8 cellular contexts compared by ENCODE assay signal in the genomic region with DNA sequence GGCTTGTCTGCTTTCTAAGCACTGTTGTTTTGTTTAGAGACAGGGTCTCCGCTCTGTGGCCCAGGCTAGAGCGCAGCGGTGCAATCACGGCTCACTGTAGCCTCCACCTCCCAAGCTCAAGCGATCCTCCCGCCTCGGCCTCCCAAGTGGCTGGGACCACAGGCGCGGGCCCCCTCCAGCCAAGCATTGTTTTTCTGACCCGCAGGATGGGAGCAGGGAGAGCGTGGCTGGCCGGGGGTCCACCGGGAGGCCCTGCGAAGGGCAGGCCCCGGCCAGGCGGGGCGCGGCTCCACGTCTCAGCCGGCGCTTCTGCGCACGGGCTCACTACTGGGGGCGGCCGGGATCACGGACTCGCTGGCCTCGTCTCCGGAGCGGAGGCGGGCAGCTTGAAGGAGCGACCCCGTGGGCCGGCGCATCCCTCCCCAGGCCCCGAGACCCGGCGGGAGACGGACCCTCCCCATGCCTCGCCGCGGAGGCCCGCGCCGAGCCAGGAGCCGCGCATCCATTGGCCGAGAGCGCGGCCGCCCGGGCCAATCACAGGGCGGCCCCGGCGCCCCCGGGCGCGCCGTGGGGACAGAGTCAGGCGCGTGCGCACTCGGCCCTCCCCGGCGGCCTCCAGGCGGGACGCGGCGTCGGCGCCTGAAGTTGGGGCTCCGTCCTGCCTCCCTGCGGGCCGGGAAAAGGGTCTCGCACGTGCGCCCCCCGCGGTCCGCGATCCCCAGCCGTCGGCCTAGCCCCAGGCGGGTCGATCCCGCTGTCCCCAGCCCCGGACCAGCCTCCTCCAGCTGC. TPM values are rescaled to one million over a fixed set of nuclear protein-coding genes. Genes with fewer than 3 reads are reported as not detected.
DNase-seq lines count a peak whose midpoint lies in the region; ATAC-seq and TF ChIP-seq lines count a peak whose summit lies in the region.

No MANE protein-coding gene starts in this region.

- peak overlapping the region; percentile 63 for H3K4me3 Mint-ChIP-seq in activated CD8-positive, alpha-beta T cell treated with anti-CD3 and anti-CD28 coated beads for 36 hours
- peak overlapping the region; percentile 47 for H3K4me3 Mint-ChIP-seq in memory B cell

- TF ChIP-seq CTCF in HFF-Myc (IDR thresholded peaks at IDR 0.05; ENCODE audit: low read depth, low read length, missing control alignments) = no peak
- TF ChIP-seq CTCF in activated CD8-positive, alpha-beta T cell treated with anti-CD3 and anti-CD28 coated beads for 36 hours (IDR thresholded peaks at IDR 0.05) = no peak

- peak; percentile 81 for ATAC-seq in activated CD8-positive, alpha-beta T cell treated with anti-CD3 and anti-CD28 coated beads for 36 hours
- peak; percentile 41 for ATAC-seq in memory B cell (ENCODE audit: low read depth)
- no peak for ATAC-seq in HG03457 (IDR thresholded peaks at IDR 0.05; ENCODE audit: unreplicated experiment)

- peaks cover 6% of the 10 kb centered on the region for H3K27me3 Mint-ChIP-seq in activated CD8-positive, alpha-beta T cell treated with anti-CD3 and anti-CD28 coated beads for 36 hours
- peaks cover 12% of the 10 kb centered on the region for H3K27me3 Mint-ChIP-seq in memory B cell

- no peaks in the 10 kb centered on the region for H3K9me3 Mint-ChIP-seq in activated CD8-positive, alpha-beta T cell treated with anti-CD3 and anti-CD28 coated beads for 36 hours
- H3K9me3 Mint-ChIP-seq in memory B cell = no peaks in the 10 kb centered on the region

- peak overlapping the region; percentile 41 for H3K4me3 ChIP-seq in HFF-Myc (replicated peaks; ENCODE audit: low read depth, low read length)

- peak; percentile 82 for DNase-seq in COLO829 (ENCODE audit: low spot score)
- DNase-seq in HFF-Myc (ENCODE audit: extremely low read depth, low read depth) = no peak
- peak; percentile 89 for DNase-seq in NCI-H345 (lab: John Stamatoyannopoulos, UW)
- peak; percentile 81 for DNase-seq in activated CD8-positive, alpha-beta T cell treated with anti-CD3 and anti-CD28 coated beads for 36 hours
- DNase-seq in effector CD8-positive, alpha-beta T cell (lab: John Stamatoyannopoulos, UW) = peak; percentile 74
- DNase-seq in memory B cell (ENCODE audit: low spot score in 2 of 2) = peak in 1 of 2 donors; percentile 62
- DNase-seq in stimulated activated CD8-positive, alpha-beta memory T cell treated with anti-CD3 and anti-CD28 coated beads, Interleukin-12 subunit alpha, Interleukin-12 subunit beta, amount 100 ng/mL, for 1 hour (ENCODE audit: low read depth) = peak; percentile 66

- POLR2A ChIA-PET in activated CD8-positive, alpha-beta T cell treated with anti-CD3 and anti-CD28 coated beads for 36 hours (lab: Charles Lee) = interaction anchor here (0.6 to 4.2 kb wide), 6 partner anchors 11 to 241 kb away, joined by 3 to 33 read pairs (median 7); a partner anchor contains a TSS

- CTCF ChIA-PET in activated CD8-positive, alpha-beta T cell treated with anti-CD3 and anti-CD28 coated beads for 36 hours (lab: Charles Lee) = interaction anchor here (1.5 to 1.6 kb wide), 2 partner anchors 23 to 235 kb away, joined by 3 read pairs; no protein-coding TSS in a partner anchor

- no peak overlapping the region for H3K27ac Mint-ChIP-seq in activated CD8-positive, alpha-beta T cell treated with anti-CD3 and anti-CD28 coated beads for 36 hours
- no peak overlapping the region for H3K27ac Mint-ChIP-seq in memory B cell

- peaks cover 26% of the 10 kb centered on the region for H3K4me1 Mint-ChIP-seq in activated CD8-positive, alpha-beta T cell treated with anti-CD3 and anti-CD28 coated beads for 36 hours (ENCODE audit: low read depth)
- peaks cover 9% of the 10 kb centered on the region for H3K4me1 Mint-ChIP-seq in memory B cell

- H3K36me3 Mint-ChIP-seq in activated CD8-positive, alpha-beta T cell treated with anti-CD3 and anti-CD28 coated beads for 36 hours (ENCODE audit: low read depth) = no peaks in the 10 kb centered on the region
- no peaks in the 10 kb centered on the region for H3K36me3 Mint-ChIP-seq in memory B cell

- intact Hi-C loops in activated CD8-positive, alpha-beta T cell treated with anti-CD3 and anti-CD28 coated beads for 36 hours (cut with micrococcal nuclease) = loop anchor here (10.0 kb wide), 1 partner anchor 193 kb away; a partner anchor contains a TSS

RNA-seq across cellular contexts. Expression of a gene that starts 24.9 kb away (rescaled TPM):
- 1,000 to 10,000 TPM; 4,606 to 4,756 TPM for total RNA-seq in activated CD8-positive, alpha-beta T cell treated with anti-CD3 and anti-CD28 coated beads for 36 hours

RNA-seq across cellular contexts. Expression of a gene that starts 40.5 kb away (rescaled TPM):
- under 1 TPM in 1 of 2 experiments, not detected in 1; 0.32 TPM for total RNA-seq in activated CD8-positive, alpha-beta T cell treated with anti-CD3 and anti-CD28 coated beads for 36 hours
